ENCODE assay signal across 1 cellular context in the genomic region with DNA sequence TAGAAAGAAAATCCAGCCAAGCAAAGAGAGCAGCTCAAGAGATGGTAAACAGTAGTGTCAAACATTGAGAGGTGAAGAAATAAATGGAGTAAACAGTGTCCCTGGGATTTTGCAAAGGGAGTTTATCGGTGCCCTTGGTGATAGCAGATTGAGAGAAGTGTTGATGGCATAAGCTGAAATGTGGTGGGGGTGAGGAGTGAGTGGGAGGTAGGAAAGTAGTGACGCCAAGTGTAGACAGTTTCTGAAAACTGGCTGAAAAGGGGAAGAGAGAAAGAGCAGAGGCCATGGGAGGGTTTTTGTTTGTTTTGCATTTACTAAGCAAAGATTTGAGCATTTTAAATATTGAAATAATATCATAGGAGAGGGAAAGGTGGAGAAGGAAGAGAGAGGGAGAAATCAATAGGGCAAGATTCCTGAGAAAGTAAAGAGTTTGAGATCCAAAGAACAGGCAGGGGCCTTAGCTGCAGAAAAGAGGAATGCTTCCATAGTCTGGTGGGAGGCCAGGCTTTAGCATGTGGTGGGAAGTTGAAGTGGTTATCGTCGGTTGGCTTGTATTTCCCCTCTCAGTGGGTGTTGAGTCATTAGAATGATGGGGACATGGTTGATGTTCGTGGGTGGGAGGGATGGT.
TF ChIP-seq lines count a peak whose summit lies in the region.

No MANE protein-coding gene starts in this region.

TF ChIP-seq in IMR-90, 13 proteins besides CTCF, POLR2A, EP300 and RAD21:
- TF ChIP-seq, protein P1, sequence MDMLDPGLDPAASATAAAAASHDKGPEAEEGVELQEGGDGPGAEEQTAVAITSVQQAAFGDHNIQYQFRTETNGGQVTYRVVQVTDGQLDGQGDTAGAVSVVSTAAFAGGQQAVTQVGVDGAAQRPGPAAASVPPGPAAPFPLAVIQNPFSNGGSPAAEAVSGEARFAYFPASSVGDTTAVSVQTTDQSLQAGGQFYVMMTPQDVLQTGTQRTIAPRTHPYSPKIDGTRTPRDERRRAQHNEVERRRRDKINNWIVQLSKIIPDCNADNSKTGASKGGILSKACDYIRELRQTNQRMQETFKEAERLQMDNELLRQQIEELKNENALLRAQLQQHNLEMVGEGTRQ (IDR thresholded peaks at IDR 0.05; ENCODE audit: low read depth, low read length) = no peak
- TF ChIP-seq, protein P2, sequence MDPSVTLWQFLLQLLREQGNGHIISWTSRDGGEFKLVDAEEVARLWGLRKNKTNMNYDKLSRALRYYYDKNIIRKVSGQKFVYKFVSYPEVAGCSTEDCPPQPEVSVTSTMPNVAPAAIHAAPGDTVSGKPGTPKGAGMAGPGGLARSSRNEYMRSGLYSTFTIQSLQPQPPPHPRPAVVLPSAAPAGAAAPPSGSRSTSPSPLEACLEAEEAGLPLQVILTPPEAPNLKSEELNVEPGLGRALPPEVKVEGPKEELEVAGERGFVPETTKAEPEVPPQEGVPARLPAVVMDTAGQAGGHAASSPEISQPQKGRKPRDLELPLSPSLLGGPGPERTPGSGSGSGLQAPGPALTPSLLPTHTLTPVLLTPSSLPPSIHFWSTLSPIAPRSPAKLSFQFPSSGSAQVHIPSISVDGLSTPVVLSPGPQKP (IDR thresholded peaks at IDR 0.05; ENCODE audit: borderline replicate concordance, low read depth, low read length) = no peak
- no peak for TF ChIP-seq MAZ (IDR thresholded peaks at IDR 0.05; ENCODE audit: borderline replicate concordance, low read depth, low read length)
- no peak for TF ChIP-seq RCOR1 (IDR thresholded peaks at IDR 0.05; ENCODE audit: insufficient replicate concordance, low read length)
- no peak for TF ChIP-seq MAFK (IDR thresholded peaks at IDR 0.05; ENCODE audit: low read depth, low read length)
- no peak for TF ChIP-seq CEBPB (IDR thresholded peaks at IDR 0.05; ENCODE audit: low read depth, low read length)
